Comparison of ENCODE assay signal across 26 cellular contexts in the genomic region with DNA sequence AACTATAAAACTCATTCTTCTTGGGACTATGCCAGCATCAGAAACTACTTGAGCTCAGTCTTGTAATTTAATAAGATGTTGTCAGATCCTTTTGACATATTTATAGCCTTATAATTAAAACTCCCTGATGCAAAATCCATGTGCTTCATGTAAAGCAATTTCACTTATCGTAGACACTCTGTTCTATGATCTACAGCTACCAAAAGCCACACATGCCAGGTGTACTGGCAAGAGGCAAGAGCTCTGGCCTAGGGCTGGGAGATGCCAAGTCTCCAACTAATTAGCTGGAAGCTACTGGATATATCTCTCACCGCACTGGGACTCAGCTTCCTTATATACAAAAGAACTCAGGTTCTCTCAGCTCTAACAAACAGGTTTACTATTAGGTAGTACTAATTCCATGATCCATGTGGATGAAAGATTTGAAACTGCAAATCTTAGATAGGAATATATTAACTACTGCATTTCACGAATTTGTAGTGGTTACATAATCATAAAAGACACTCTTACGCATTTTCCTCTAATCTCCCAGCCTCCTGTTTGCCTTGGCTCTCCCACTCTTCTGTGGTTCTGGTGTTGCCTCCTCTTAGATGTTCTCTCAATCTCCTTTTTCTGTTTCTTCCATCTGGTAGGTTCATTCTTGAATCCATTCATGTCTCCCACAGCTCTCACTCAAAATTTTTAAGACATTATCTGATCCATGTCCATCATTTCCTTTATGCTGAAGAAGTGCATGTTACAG.
"Had no signal": no experiment of that assay in that cellular context is flagged by ENCODE, and none has a peak within 500 bp of the region (broad histone marks: within the 10 kb centered on the region; RNA-seq: fewer than 3 reads in every experiment).

No MANE protein-coding gene starts in this region.

- H3K27me3 Mint-ChIP-seq: naive B cell; natural killer cell treated with Interleukin-12 subunit alpha and Interleukin-12 subunit beta and Interleukin-15 and Interleukin-18, amount 100 ng/mL, for 72 hours; stimulated activated naive CD8-positive, alpha-beta T cell treated with anti-CD3 and anti-CD28 coated beads, Interleukin-15, amount 100 ng/mL, for 72 hours had no signal

- H3K9me3 Mint-ChIP-seq: natural killer cell treated with Interleukin-12 subunit alpha and Interleukin-12 subunit beta and Interleukin-15 and Interleukin-18, amount 100 ng/mL, for 72 hours; stimulated activated naive CD8-positive, alpha-beta T cell treated with anti-CD3 and anti-CD28 coated beads, Interleukin-15, amount 100 ng/mL, for 72 hours had no signal

- H3K4me1 Mint-ChIP-seq: mesothelial cell of epicardium; naive B cell; stimulated activated naive CD8-positive, alpha-beta T cell treated with anti-CD3 and anti-CD28 coated beads, Interleukin-15, amount 100 ng/mL, for 72 hours had no signal

- ATAC-seq: esophagus mucosa; gastrocnemius medialis; left lung; mucosa of descending colon; natural killer cell treated with Interleukin-12 subunit alpha and Interleukin-12 subunit beta and Interleukin-15 and Interleukin-18, amount 100 ng/mL, for 72 hours; pancreas; right lobe of liver; stimulated activated naive CD8-positive, alpha-beta T cell treated with anti-CD3 and anti-CD28 coated beads, Interleukin-15, amount 100 ng/mL, for 72 hours; upper lobe of right lung had no signal

- H3K36me3 Mint-ChIP-seq: mesothelial cell of epicardium; naive B cell; natural killer cell treated with Interleukin-12 subunit alpha and Interleukin-12 subunit beta and Interleukin-15 and Interleukin-18, amount 100 ng/mL, for 72 hours had no signal

- H3K4me3 ChIP-seq: dorsolateral prefrontal cortex, gastrocnemius medialis, left lung, mucosa of descending colon, pancreas, right lobe of liver, smooth muscle cell, suprapubic skin, transverse colon, upper lobe of right lung, vagina had no signal

- H3K4me3 Mint-ChIP-seq: mesothelial cell of epicardium; naive B cell; natural killer cell treated with Interleukin-12 subunit alpha and Interleukin-12 subunit beta and Interleukin-15 and Interleukin-18, amount 100 ng/mL, for 72 hours; neural crest cell; stimulated activated naive CD8-positive, alpha-beta T cell treated with anti-CD3 and anti-CD28 coated beads, Interleukin-15, amount 100 ng/mL, for 72 hours had no signal

- H3K27ac Mint-ChIP-seq: mesothelial cell of epicardium; natural killer cell treated with Interleukin-12 subunit alpha and Interleukin-12 subunit beta and Interleukin-15 and Interleukin-18, amount 100 ng/mL, for 72 hours; stimulated activated naive CD8-positive, alpha-beta T cell treated with anti-CD3 and anti-CD28 coated beads, Interleukin-15, amount 100 ng/mL, for 72 hours had no signal

- DNase-seq: dorsolateral prefrontal cortex; effector CD4-positive, alpha-beta T cell; gastrocnemius medialis; head of caudate nucleus; kidney; left lung; mesenchymal stem cell; mucosa of descending colon; naive B cell; pancreas; right lobe of liver; stimulated activated CD4-positive, alpha-beta T cell treated with anti-CD3 and anti-CD28 coated beads, Interleukin-12 subunit alpha, Interleukin-12 subunit beta, amount 100 ng/mL, for 4 hours; stimulated activated CD4-positive, alpha-beta T cell treated with anti-CD3 and anti-CD28 coated beads, Interleukin-1b, Interleukin-23, amount 100 ng/mL, for 48 hours; stimulated activated CD4-positive, alpha-beta T cell treated with anti-CD3 and anti-CD28 coated beads, Interleukin-4, amount 100 ng/mL, for 1 hour; stimulated activated CD8-positive, alpha-beta memory T cell treated with anti-CD3 and anti-CD28 coated beads, Interleukin-4, amount 100 ng/mL, for 48 hours; stimulated activated naive CD4-positive, alpha-beta T cell; stimulated activated naive CD8-positive, alpha-beta T cell treated with anti-CD3 and anti-CD28 coated beads, Interleukin-15, amount 100 ng/mL, for 72 hours; transverse colon; upper lobe of right lung had no signal
